Comparison of ENCODE assay signal across 8 cellular contexts in genomic region chr6:107459283-107460073, GRCh38. TPM values are rescaled to one million over a fixed set of nuclear protein-coding genes. Genes with fewer than 3 reads are reported as not detected.
A peak's percentile ranks its signal among the peaks of the same experiment; 100 is the strongest.
DNase-seq lines count a peak whose midpoint lies in the region; ATAC-seq and TF ChIP-seq lines count a peak whose summit lies in the region.

TSS of gene PDSS2 (minus strand) at chr6:107459564. CDS start at chr6:107459285, 279 bp downstream.

- H3K27ac ChIP-seq in thyroid gland, result peak within 1 kb of the TSS; percentile 76 to 87 (median 86)

- TF ChIP-seq POLR2A in thyroid gland (IDR thresholded peaks at IDR 0.05), result peak; percentile 42 to 95

- peak within 1 kb of the TSS; percentile 76 for H3K4me3 ChIP-seq in GM12865 (ENCODE audit: low read depth, low read length)
- H3K4me3 ChIP-seq in thyroid gland (replicated peaks in 1 of 3), result peak within 1 kb of the TSS; percentile 75 to 95 (median 86)

- DNase-seq in GM12865 (ENCODE audit: low read depth), result peak; percentile 98
- DNase-seq in NCI-H1105 (lab: John Stamatoyannopoulos, UW), result peak; percentile 93
- peak; percentile 96 for DNase-seq in SKM-1 treated with dmso at 0.1 percent for 144 hours (lab: John Stamatoyannopoulos, UW; ENCODE audit: unreplicated experiment)
- DNase-seq in head of caudate nucleus, result peak; percentile 97 to 100 (median 99)
- peak; percentile 97 for DNase-seq in osteocyte (ENCODE audit: extremely low spot score, unreplicated experiment)
- peak; percentile 100 for DNase-seq in thyroid gland

- no peaks in the 10 kb centered on the region for H3K9me3 ChIP-seq in thyroid gland

- intact Hi-C loops in head of caudate nucleus (cut with DNase I) (loop anchor here (5.0 kb wide), 1 partner anchor 33 kb away; the partner anchor contains the start of gene SOBP), thyroid gland (cut with DNase I) (no loop called here)

- H3K27me3 ChIP-seq in thyroid gland, result no peaks in the 10 kb centered on the region

- H3K36me3 ChIP-seq in thyroid gland, result no peaks in the 10 kb centered on the region

- peaks cover 30% of the 10 kb centered on the region for H3K4me1 Mint-ChIP-seq in activated naive CD8-positive, alpha-beta T cell (ENCODE audit: low read depth)
- peaks cover 16% of the 10 kb centered on the region for H3K4me1 Mint-ChIP-seq in osteocyte (ENCODE audit: unreplicated experiment)

- whole genome bisulfite sequencing in thyroid gland, 2 donors, result 0 to 1% methylated on average over 15 to 41 of the region's 46 CpGs

- H3K27ac Mint-ChIP-seq in activated naive CD8-positive, alpha-beta T cell, result peak within 1 kb of the TSS; percentile 96
- H3K27ac Mint-ChIP-seq in osteocyte (ENCODE audit: unreplicated experiment), result peak within 1 kb of the TSS; percentile 94

- H3K27me3 Mint-ChIP-seq in activated naive CD8-positive, alpha-beta T cell, result no peaks in the 10 kb centered on the region
- H3K27me3 Mint-ChIP-seq in osteocyte (ENCODE audit: unreplicated experiment), result peaks cover 4% of the 10 kb centered on the region

- peak within 1 kb of the TSS; percentile 91 for H3K4me3 Mint-ChIP-seq in activated naive CD8-positive, alpha-beta T cell
- peak within 1 kb of the TSS; percentile 97 for H3K4me3 Mint-ChIP-seq in osteocyte (ENCODE audit: unreplicated experiment)

- peak; percentile 95 for ATAC-seq in HG02642 (IDR thresholded peaks at IDR 0.05; ENCODE audit: poor library complexity, unreplicated experiment)

- H3K36me3 Mint-ChIP-seq in activated naive CD8-positive, alpha-beta T cell, result no peaks in the 10 kb centered on the region
- no peaks in the 10 kb centered on the region for H3K36me3 Mint-ChIP-seq in osteocyte (ENCODE audit: unreplicated experiment)

- TF ChIP-seq CTCF in GM12865 (IDR thresholded peaks at IDR 0.05; ENCODE audit: insufficient read depth, low read depth, low read length, missing control alignments) (peak; percentile 37), osteocyte (IDR thresholded peaks at IDR 0.05) (peak; percentile 74), thyroid gland (IDR thresholded peaks at IDR 0.05) (peak in 4 of 6 experiments; percentile 33 to 52 (median 38))

- no peaks in the 10 kb centered on the region for H3K9me3 Mint-ChIP-seq in activated naive CD8-positive, alpha-beta T cell (ENCODE audit: low read depth)
- no peaks in the 10 kb centered on the region for H3K9me3 Mint-ChIP-seq in osteocyte (ENCODE audit: unreplicated experiment)

- peaks cover 0 to 9% of the 10 kb centered on the region in 2 donors for H3K4me1 ChIP-seq in thyroid gland

RNA-seq across cellular contexts. Expression of gene PDSS2, which starts in this region (rescaled TPM):
- total RNA-seq in osteocyte, result 10.3 and 12.4 TPM in 2 replicates
- total RNA-seq in thyroid gland, result 10 to 100 TPM; 18.6 to 32.3 (median 25.6) TPM

Comparison
In these comparisons a context has a peak if more than half of its experiments do, and no peak if none do; other contexts are left out.
1. Peak in every context shown above with its lines: DNase-seq, ATAC-seq, H3K4me3 ChIP-seq and H3K27ac ChIP-seq.